1 cellular context compared by ENCODE assay signal in genomic region chr12:50786498-50787231, GRCh38.
TF ChIP-seq lines count a peak whose summit lies in the region.

No MANE protein-coding gene starts in this region.

TF ChIP-seq in GM23338, 12 proteins besides CTCF, POLR2A, EP300 and RAD21 (continued from another document):
- no peak for TF ChIP-seq REST (IDR thresholded peaks at IDR 0.05; ENCODE audit: unreplicated experiment)
- TF ChIP-seq EZH2phosphoT487 (IDR thresholded peaks at IDR 0.05; ENCODE audit: unreplicated experiment): no peak
